26 cellular contexts compared by ENCODE assay signal in the genomic region with DNA sequence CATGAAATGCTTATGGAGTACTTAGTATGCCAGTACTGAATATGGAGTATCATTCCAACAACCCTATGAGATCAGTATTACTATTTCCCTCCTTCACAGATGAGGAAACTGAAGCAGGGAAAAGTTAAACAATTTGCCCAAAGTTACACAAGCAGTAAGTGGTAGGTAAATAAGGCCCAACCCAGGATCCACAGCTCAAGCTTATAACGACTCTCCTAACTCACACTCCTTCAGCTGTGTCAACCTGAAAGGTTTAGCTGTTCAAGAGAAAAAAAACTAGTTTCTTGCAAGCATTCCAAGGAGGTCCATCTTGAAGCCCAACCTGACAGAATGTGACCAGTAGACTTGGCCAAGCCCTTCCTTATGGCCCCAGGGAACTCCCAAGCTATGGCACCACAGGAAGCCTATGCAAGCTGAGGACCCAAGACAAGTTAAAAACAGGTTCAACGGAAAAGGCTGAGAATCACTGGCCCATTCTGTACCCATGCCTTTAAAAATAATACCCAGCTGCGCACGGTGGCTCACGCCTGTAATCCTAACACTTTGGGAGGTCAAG. TPM values are rescaled to one million over a fixed set of nuclear protein-coding genes. Genes with fewer than 3 reads are reported as not detected.
DNase-seq lines count a peak whose midpoint lies in the region; ATAC-seq, FAIRE-seq and TF ChIP-seq lines count a peak whose summit lies in the region.
"Had no signal": no experiment of that assay in that cellular context is flagged by ENCODE, and none has a peak within 500 bp of the region (broad histone marks: within the 10 kb centered on the region; RNA-seq: fewer than 3 reads in every experiment).

No MANE protein-coding gene starts in this region.

- H3K4me2 ChIP-seq in HepG2 (ENCODE audit: low read depth, low read length): no peak overlapping the region
- H3K4me2 ChIP-seq: KMS-11 had no signal

- H4K20me1 ChIP-seq in HepG2 (ENCODE audit: insufficient read depth, low read length): peaks cover 28% of the 10 kb centered on the region; the same call in 1 of the 2 replicates

- no peak for TF ChIP-seq CTCF in HepG2 (CRISPR knock-in tag; IDR thresholded peaks at IDR 0.05)
- TF ChIP-seq CTCF in osteocyte (IDR thresholded peaks at IDR 0.05): no peak

- in situ Hi-C loops in HepG2 (cut with HindIII; ENCODE audit: extremely low pct_ligation_motif_present, low pct_unique_long_range_greater_than_20kb): no loop called here

- H3K79me2 ChIP-seq in HepG2 (ENCODE audit: insufficient read depth, low read length): peaks cover 87% of the 10 kb centered on the region

- no peaks in the 10 kb centered on the region for H3K9me3 Mint-ChIP-seq in CD4-positive, CD25-positive, alpha-beta regulatory T cell
- H3K9me3 Mint-ChIP-seq in osteocyte (ENCODE audit: unreplicated experiment): no peaks in the 10 kb centered on the region
- H3K9me3 Mint-ChIP-seq: activated CD4-positive, alpha-beta memory T cell treated with anti-CD3 and anti-CD28 coated beads, Interleukin-2, amount 10 ng/mL, durations not matched to agents 7 days and 5 days; activated naive CD4-positive, alpha-beta T cell treated with anti-CD3 and anti-CD28 coated beads, Interleukin-2, amount 50 U/mL, for 24 hours; activated T-helper 2 cell treated with anti-CD3 and anti-CD28 coated beads, Interferon-gamma antibody, Interleukin-2, Interleukin-4, amounts not matched to agents 10 μg/mL and 5 μg/mL and 100 μg/mL, durations not matched to agents 14 hours and 24 hours and 36 hours; dendritic cell treated with granulocyte-macrophage colony-stimulating factor and Interleukin-4, amounts not matched to agents 40 ng/mL and 50 ng/mL, for 4 days; H9; stimulated activated naive CD8-positive, alpha-beta T cell treated with anti-CD3 and anti-CD28 coated beads, Interleukin-15, Interleukin-2, amounts not matched to agents 100 ng/mL and 50 ng/mL, for 24 hours; T-cell had no signal

- POLR2A ChIA-PET in HepG2 (lab: Yijun Ruan, JAX): interaction anchor here (1.2 to 1.3 kb wide), 2 partner anchors 11 to 335 kb away, joined by 3 read pairs; no protein-coding TSS in a partner anchor

- H3K4me3 ChIP-seq in CD4-positive, CD25-positive, alpha-beta regulatory T cell (ENCODE audit: low read depth, low read length): no peak overlapping the region
- H3K4me3 ChIP-seq in HepG2 (replicated peaks in 1 of 3; ENCODE audit: insufficient read depth in 1 of 3, low read depth in 2 of 3, low read length in 3 of 3): no peak overlapping the region
- H3K4me3 ChIP-seq: prostate gland, SJSA1 had no signal

- CTCF ChIA-PET in HepG2 (lab: Yijun Ruan, JAX; ENCODE audit: low intra/inter-chr PET ratio, low total read pairs): no interaction called here

- H2AFZ ChIP-seq in HepG2 (ENCODE audit: low read length): no peak overlapping the region

- peaks cover 13% of the 10 kb centered on the region for H3K36me3 ChIP-seq in CD4-positive, CD25-positive, alpha-beta regulatory T cell (ENCODE audit: control insufficient read depth, insufficient read depth, low read length)
- H3K36me3 ChIP-seq in HepG2 (replicated peaks in 1 of 2; ENCODE audit: control insufficient read depth in 1 of 2, insufficient read depth in 2 of 2, low read length in 2 of 2): peaks cover 0 to 15% of the 10 kb centered on the region in 2 experiments; a peak in 3 of 5 replicates
- H3K36me3 ChIP-seq: prostate gland had no signal

- no TSS peak for BruUV-seq in HepG2 (replicated peaks; lab: Mats Ljungman, UMichigan)

- WGBS in HepG2 (ENCODE audit: low lambda C conversion rate): 84% methylated on average over 5 of the region's 5 CpGs

- peak overlapping the region in 2 of 4 donors; percentile 1 to 17 for H3K4me3 Mint-ChIP-seq in CD4-positive, CD25-positive, alpha-beta regulatory T cell
- no peak overlapping the region for H3K4me3 Mint-ChIP-seq in T-helper 17 cell
- no peak overlapping the region for H3K4me3 Mint-ChIP-seq in osteocyte (ENCODE audit: unreplicated experiment)
- H3K4me3 Mint-ChIP-seq: activated CD4-positive, alpha-beta memory T cell treated with anti-CD3 and anti-CD28 coated beads, Interleukin-2, amount 10 ng/mL, durations not matched to agents 7 days and 5 days; activated naive CD4-positive, alpha-beta T cell treated with anti-CD3 and anti-CD28 coated beads, Interleukin-2, amount 50 U/mL, for 24 hours; dendritic cell treated with granulocyte-macrophage colony-stimulating factor and Interleukin-4, amounts not matched to agents 40 ng/mL and 50 ng/mL, for 4 days; H9; stimulated activated naive CD8-positive, alpha-beta T cell treated with anti-CD3 and anti-CD28 coated beads, Interleukin-15, Interleukin-2, amounts not matched to agents 100 ng/mL and 50 ng/mL, for 24 hours had no signal

- TF ChIP-seq POLR2A in HepG2 (IDR thresholded peaks at IDR 0.05; ENCODE audit: insufficient read depth in 1 of 2, low read depth in 2 of 2, low read length in 2 of 2): no peak

- no peak for DNase-seq in CD4-positive, CD25-positive, alpha-beta regulatory T cell
- no peak for DNase-seq in T-helper 17 cell
- DNase-seq in HepG2 (ENCODE audit: low spot score): peak; percentile 16
- DNase-seq in osteocyte (ENCODE audit: extremely low spot score, unreplicated experiment): no peak
- no peak for DNase-seq in EL
- DNase-seq in NCI-H510A treated with DMSO at 0.1 percent for 48 hours (lab: John Stamatoyannopoulos, UW): no peak
- no peak for DNase-seq in stimulated activated CD4-positive, alpha-beta T cell treated with anti-CD3 and anti-CD28 coated beads, Interleukin-4, amount 100 ng/mL, for 1 hour
- DNase-seq: activated CD4-positive, alpha-beta memory T cell treated with anti-CD3 and anti-CD28 coated beads, Interleukin-2, amount 10 ng/mL, durations not matched to agents 7 days and 5 days; activated CD8-positive, alpha-beta memory T cell treated with anti-CD3 and anti-CD28 coated beads, Interleukin-2, amount 50 U/mL, for 48 hours; anterior cingulate cortex; COR-L47; H9; NCI-H1417; NCI-H2029 treated with DMSO at 0.1 percent for 48 hours; NCI-H2227 treated with DMSO at 0.1 percent for 48 hours; stimulated activated CD4-positive, alpha-beta T cell treated with anti-CD3 and anti-CD28 coated beads, Interleukin-15, amount 100 ng/mL, for 24 hours; T-cell had no signal

- H3K4me1 ChIP-seq in CD4-positive, CD25-positive, alpha-beta regulatory T cell (ENCODE audit: control insufficient read depth, insufficient read depth, low read length, poor library complexity, severe bottlenecking): peaks cover 27% of the 10 kb centered on the region
- peaks cover 42% of the 10 kb centered on the region for H3K4me1 ChIP-seq in HepG2 (ENCODE audit: insufficient read depth, low read length)

- intact Hi-C loops in HepG2 (cut with micrococcal nuclease; ENCODE audit: unreplicated experiment): no loop called here

- H3K36me3 Mint-ChIP-seq in CD4-positive, CD25-positive, alpha-beta regulatory T cell: peaks cover 3% of the 10 kb centered on the region
- H3K36me3 Mint-ChIP-seq in T-helper 17 cell (ENCODE audit: low read depth): no peaks in the 10 kb centered on the region
- peaks cover 8% of the 10 kb centered on the region for H3K36me3 Mint-ChIP-seq in osteocyte (ENCODE audit: unreplicated experiment)

- TF ChIP-seq EP300 in HepG2 (IDR thresholded peaks at IDR 0.05; ENCODE audit: low read depth in 2 of 2, low read length in 2 of 2): no peak
- TF ChIP-seq EP300 in HepG2 (CRISPR knock-in tag; IDR thresholded peaks at IDR 0.05; ENCODE audit: borderline replicate concordance): no peak

- no peak overlapping the region for H3K9ac ChIP-seq in HepG2 (ENCODE audit: insufficient read depth, low read depth, low read length)
- H3K9ac ChIP-seq: KMS-11 had no signal

- H3K4me1 Mint-ChIP-seq in CD4-positive, CD25-positive, alpha-beta regulatory T cell: peaks cover 28 to 78% (median 52%) of the 10 kb centered on the region in 4 donors
- peaks cover 35% of the 10 kb centered on the region for H3K4me1 Mint-ChIP-seq in T-helper 17 cell
- peaks cover 37% of the 10 kb centered on the region for H3K4me1 Mint-ChIP-seq in osteocyte (ENCODE audit: unreplicated experiment)

- no peaks in the 10 kb centered on the region for H3K27me3 ChIP-seq in CD4-positive, CD25-positive, alpha-beta regulatory T cell (ENCODE audit: control insufficient read depth, insufficient read depth, low read length)
- no peaks in the 10 kb centered on the region for H3K27me3 ChIP-seq in HepG2 (ENCODE audit: control insufficient read depth in 1 of 2, insufficient read depth in 2 of 2, low read length in 2 of 2)
- H3K27me3 ChIP-seq: SJSA1 had no signal

- H3K27me3 Mint-ChIP-seq in CD4-positive, CD25-positive, alpha-beta regulatory T cell: no peaks in the 10 kb centered on the region
- H3K27me3 Mint-ChIP-seq in T-helper 17 cell (no peaks in the 10 kb centered on the region), osteocyte (ENCODE audit: unreplicated experiment) (no peaks in the 10 kb centered on the region)
- H3K27me3 Mint-ChIP-seq: activated CD4-positive, alpha-beta memory T cell treated with anti-CD3 and anti-CD28 coated beads, Interleukin-2, amount 10 ng/mL, durations not matched to agents 7 days and 5 days; activated naive CD4-positive, alpha-beta T cell treated with anti-CD3 and anti-CD28 coated beads, Interleukin-2, amount 50 U/mL, for 24 hours; dendritic cell treated with granulocyte-macrophage colony-stimulating factor and Interleukin-4, amounts not matched to agents 40 ng/mL and 50 ng/mL, for 4 days; stimulated activated naive CD8-positive, alpha-beta T cell treated with anti-CD3 and anti-CD28 coated beads, Interleukin-15, Interleukin-2, amounts not matched to agents 100 ng/mL and 50 ng/mL, for 24 hours; T-cell had no signal

- ATAC-seq in CD4-positive, CD25-positive, alpha-beta regulatory T cell (ENCODE audit: low read depth in 2 of 2): no peak
- no peak for ATAC-seq in T-helper 17 cell
- peak; percentile 34; the same call in 1 of the 3 replicates for ATAC-seq in HepG2
- ATAC-seq in HG03095 (IDR thresholded peaks at IDR 0.05; ENCODE audit: unreplicated experiment): no peak
- ATAC-seq: T-cell had no signal

- TF ChIP-seq RAD21 in HepG2 (CRISPR knock-in tag; IDR thresholded peaks at IDR 0.05): no peak

- H3K27ac ChIP-seq in CD4-positive, CD25-positive, alpha-beta regulatory T cell (ENCODE audit: insufficient read depth, low read length, poor library complexity, severe bottlenecking): no peak overlapping the region
- no peak overlapping the region for H3K27ac ChIP-seq in HepG2 (ENCODE audit: extremely low read length, insufficient read depth, low read length)
- H3K27ac ChIP-seq: KMS-11, prostate gland, SJSA1 had no signal

- FAIRE-seq in HepG2 (lab: Jason Lieb, UNC): no peak
- FAIRE-seq: endometrium had no signal

- no peaks in the 10 kb centered on the region for H3K9me3 ChIP-seq in CD4-positive, CD25-positive, alpha-beta regulatory T cell (ENCODE audit: control insufficient read depth in 2 of 2, low read length in 2 of 2)
- H3K9me3 ChIP-seq in T-helper 17 cell (ENCODE audit: control insufficient read depth, low read length, poor library complexity, severe bottlenecking) (no peaks in the 10 kb centered on the region), HepG2 (ENCODE audit: low read length) (no peaks in the 10 kb centered on the region)
- H3K9me3 ChIP-seq: prostate gland, SJSA1 had no signal

- H3K27ac Mint-ChIP-seq in CD4-positive, CD25-positive, alpha-beta regulatory T cell: peak overlapping the region in 2 of 3 donors; percentile 28 to 63
- peak overlapping the region; percentile 69 for H3K27ac Mint-ChIP-seq in T-helper 17 cell
- peak overlapping the region; percentile 14 for H3K27ac Mint-ChIP-seq in osteocyte (ENCODE audit: unreplicated experiment)
- H3K27ac Mint-ChIP-seq: activated CD4-positive, alpha-beta memory T cell treated with anti-CD3 and anti-CD28 coated beads, Interleukin-2, amount 10 ng/mL, durations not matched to agents 7 days and 5 days; activated naive CD4-positive, alpha-beta T cell treated with anti-CD3 and anti-CD28 coated beads, Interleukin-2, amount 50 U/mL, for 24 hours; activated T-helper 2 cell treated with anti-CD3 and anti-CD28 coated beads, Interferon-gamma antibody, Interleukin-2, Interleukin-4, amounts not matched to agents 10 μg/mL and 5 μg/mL and 100 μg/mL, durations not matched to agents 14 hours and 24 hours and 36 hours; dendritic cell treated with granulocyte-macrophage colony-stimulating factor and Interleukin-4, amounts not matched to agents 40 ng/mL and 50 ng/mL, for 4 days; stimulated activated naive CD8-positive, alpha-beta T cell treated with anti-CD3 and anti-CD28 coated beads, Interleukin-15, Interleukin-2, amounts not matched to agents 100 ng/mL and 50 ng/mL, for 24 hours; T-cell had no signal

RNA-seq across cellular contexts. Expression of gene CRK, which starts 6.5 kb away (rescaled TPM):
- total RNA-seq in CD4-positive, CD25-positive, alpha-beta regulatory T cell: 18.2 TPM
- polyA plus RNA-seq in CD4-positive, CD25-positive, alpha-beta regulatory T cell: 10 to 100 TPM; 15.3 to 33.0 (median 26.8) TPM
- 10 to 100 TPM; 14.8 to 17.4 TPM for total RNA-seq in T-helper 17 cell
- total RNA-seq in HepG2 (2016; rRNA removed; fragmentation: Illumina TruSeq; extraction: Trizol): 54.2 and 66.2 TPM in 2 replicates
- 6.4 and 7.7 TPM in 2 replicates for total RNA-seq in HepG2 (2016; cell fraction: cytosol; rRNA removed; fragmentation: Illumina TruSeq; extraction: Trizol; ENCODE audit: low read depth)
- 55.2 and 65.5 TPM in 2 replicates for total RNA-seq in HepG2 (2016; cell fraction: insoluble cytoplasmic fraction; rRNA removed; fragmentation: Illumina TruSeq; extraction: Trizol)
- 35.0 and 35.8 TPM in 2 replicates for total RNA-seq in HepG2 (2016; cell fraction: membrane; rRNA removed; fragmentation: Illumina TruSeq; extraction: Trizol)
- 21.6 and 23.7 TPM in 2 replicates for total RNA-seq in HepG2 (2016; cell fraction: nucleus; rRNA removed; fragmentation: Illumina TruSeq; extraction: Trizol)
- 42.3 and 47.4 TPM in 2 replicates for polyA plus RNA-seq in HepG2 (2011; rRNA removed)
- 32.4 and 45.6 TPM in 2 replicates for polyA plus RNA-seq in HepG2 (2011; cell fraction: cytosol; rRNA removed)
- 7.9 and 11.0 TPM in 2 replicates for polyA plus RNA-seq in HepG2 (2011; cell fraction: nucleus; rRNA removed)
- polyA plus RNA-seq in HepG2 (2012): 27.3 and 28.9 TPM in 2 replicates
- 3.5 and 3.6 TPM in 2 replicates for polyA plus RNA-seq in HepG2 (2016; cell fraction: cytosol; fragmentation: Illumina TruSeq; extraction: Trizol; ENCODE audit: low read depth)
- 56.6 and 59.0 TPM in 2 replicates for polyA plus RNA-seq in HepG2 (2016; cell fraction: insoluble cytoplasmic fraction; fragmentation: Illumina TruSeq; extraction: Trizol; ENCODE audit: low read depth)
- 19.4 and 19.8 TPM in 2 replicates for polyA plus RNA-seq in HepG2 (2016; cell fraction: membrane; fragmentation: Illumina TruSeq; extraction: Trizol; ENCODE audit: low read depth)
- polyA plus RNA-seq in HepG2 (2016; cell fraction: nucleus; fragmentation: Illumina TruSeq; extraction: Trizol; ENCODE audit: insufficient read depth, low read depth): 30.2 and 30.5 TPM in 2 replicates
- 31.9 and 49.0 TPM in 2 replicates for polyA minus RNA-seq in HepG2 (2011; rRNA and poly(A)+ RNA removed; ENCODE audit: low replicate concordance)
- polyA minus RNA-seq in HepG2 (2011; cell fraction: cytosol; rRNA and poly(A)+ RNA removed): 31.0 and 34.3 TPM in 2 replicates
- 13.8 and 19.4 TPM in 2 replicates for polyA minus RNA-seq in HepG2 (2011; cell fraction: nucleus; rRNA and poly(A)+ RNA removed)
- total RNA-seq in osteocyte: 55.8 and 57.1 TPM in 2 replicates

RNA-seq across cellular contexts. Expression of gene MYO1C, which starts 43.0 kb away (rescaled TPM):
- 33.7 TPM for total RNA-seq in CD4-positive, CD25-positive, alpha-beta regulatory T cell
- polyA plus RNA-seq in CD4-positive, CD25-positive, alpha-beta regulatory T cell: 10 to 100 TPM in 2 of 4 donors, 1 to 10 TPM in 2; 7.3 to 11.4 (median 9.6) TPM
- total RNA-seq in T-helper 17 cell (10 to 100 TPM; 29.5 to 43.1 TPM), HepG2 (2016; rRNA removed; fragmentation: Illumina TruSeq; extraction: Trizol) (22.7 and 27.9 TPM in 2 replicates), osteocyte (183 and 184 TPM in 2 replicates)
- 4.3 and 4.7 TPM in 2 replicates for total RNA-seq in HepG2 (2016; cell fraction: cytosol; rRNA removed; fragmentation: Illumina TruSeq; extraction: Trizol; ENCODE audit: low read depth)
- total RNA-seq in HepG2 (2016; cell fraction: insoluble cytoplasmic fraction; rRNA removed; fragmentation: Illumina TruSeq; extraction: Trizol): 22.1 and 22.8 TPM in 2 replicates
- 12.6 and 13.8 TPM in 2 replicates for total RNA-seq in HepG2 (2016; cell fraction: membrane; rRNA removed; fragmentation: Illumina TruSeq; extraction: Trizol)
- total RNA-seq in HepG2 (2016; cell fraction: nucleus; rRNA removed; fragmentation: Illumina TruSeq; extraction: Trizol): 16.9 TPM in 2 replicates
- polyA plus RNA-seq in HepG2 (2011; rRNA removed): 40.8 and 59.8 TPM in 2 replicates
- polyA plus RNA-seq in HepG2 (2011; cell fraction: cytosol; rRNA removed): 29.8 and 37.1 TPM in 2 replicates
- polyA plus RNA-seq in HepG2 (2011; cell fraction: nucleus; rRNA removed): 69.2 and 76.6 TPM in 2 replicates
- 26.4 and 32.7 TPM in 2 replicates for polyA plus RNA-seq in HepG2 (2012)
- polyA plus RNA-seq in HepG2 (2016; cell fraction: cytosol; fragmentation: Illumina TruSeq; extraction: Trizol; ENCODE audit: low read depth): 3.1 and 3.2 TPM in 2 replicates
- polyA plus RNA-seq in HepG2 (2016; cell fraction: insoluble cytoplasmic fraction; fragmentation: Illumina TruSeq; extraction: Trizol; ENCODE audit: low read depth): 24.4 and 30.4 TPM in 2 replicates
- 10.0 and 10.4 TPM in 2 replicates for polyA plus RNA-seq in HepG2 (2016; cell fraction: membrane; fragmentation: Illumina TruSeq; extraction: Trizol; ENCODE audit: low read depth)
- polyA plus RNA-seq in HepG2 (2016; cell fraction: nucleus; fragmentation: Illumina TruSeq; extraction: Trizol; ENCODE audit: insufficient read depth, low read depth): 33.4 and 38.4 TPM in 2 replicates
- polyA minus RNA-seq in HepG2 (2011; rRNA and poly(A)+ RNA removed; ENCODE audit: low replicate concordance): 118 and 247 TPM in 2 replicates
- 37.2 and 50.5 TPM in 2 replicates for polyA minus RNA-seq in HepG2 (2011; cell fraction: cytosol; rRNA and poly(A)+ RNA removed)
- 49.2 and 53.7 TPM in 2 replicates for polyA minus RNA-seq in HepG2 (2011; cell fraction: nucleus; rRNA and poly(A)+ RNA removed)

RNA-seq across cellular contexts. Expression of gene YWHAE, which starts 49.5 kb away (rescaled TPM):
- 136 TPM for total RNA-seq in CD4-positive, CD25-positive, alpha-beta regulatory T cell
- 10 to 100 TPM; 68.6 to 92.5 (median 82.5) TPM for polyA plus RNA-seq in CD4-positive, CD25-positive, alpha-beta regulatory T cell
- total RNA-seq in T-helper 17 cell (100 to 1,000 TPM; 142 to 146 TPM), HepG2 (2016; rRNA removed; fragmentation: Illumina TruSeq; extraction: Trizol) (256 and 504 TPM in 2 replicates), osteocyte (458 and 476 TPM in 2 replicates)
- 47.1 and 52.6 TPM in 2 replicates for total RNA-seq in HepG2 (2016; cell fraction: cytosol; rRNA removed; fragmentation: Illumina TruSeq; extraction: Trizol; ENCODE audit: low read depth)
- total RNA-seq in HepG2 (2016; cell fraction: insoluble cytoplasmic fraction; rRNA removed; fragmentation: Illumina TruSeq; extraction: Trizol): 277 and 538 TPM in 2 replicates
- total RNA-seq in HepG2 (2016; cell fraction: membrane; rRNA removed; fragmentation: Illumina TruSeq; extraction: Trizol): 139 and 150 TPM in 2 replicates
- total RNA-seq in HepG2 (2016; cell fraction: nucleus; rRNA removed; fragmentation: Illumina TruSeq; extraction: Trizol): 149 and 165 TPM in 2 replicates
- polyA plus RNA-seq in HepG2 (2011; rRNA removed): 249 and 335 TPM in 2 replicates
- 317 and 360 TPM in 2 replicates for polyA plus RNA-seq in HepG2 (2011; cell fraction: cytosol; rRNA removed)
- polyA plus RNA-seq in HepG2 (2011; cell fraction: nucleus; rRNA removed): 61.1 and 72.7 TPM in 2 replicates
- polyA plus RNA-seq in HepG2 (2012): 349 and 597 TPM in 2 replicates
- polyA plus RNA-seq in HepG2 (2016; cell fraction: cytosol; fragmentation: Illumina TruSeq; extraction: Trizol; ENCODE audit: low read depth): 53.7 and 53.8 TPM in 2 replicates
- polyA plus RNA-seq in HepG2 (2016; cell fraction: insoluble cytoplasmic fraction; fragmentation: Illumina TruSeq; extraction: Trizol; ENCODE audit: low read depth): 882 and 909 TPM in 2 replicates
- polyA plus RNA-seq in HepG2 (2016; cell fraction: membrane; fragmentation: Illumina TruSeq; extraction: Trizol; ENCODE audit: low read depth): 149 and 156 TPM in 2 replicates
- 279 and 293 TPM in 2 replicates for polyA plus RNA-seq in HepG2 (2016; cell fraction: nucleus; fragmentation: Illumina TruSeq; extraction: Trizol; ENCODE audit: insufficient read depth, low read depth)
- 266 and 357 TPM in 2 replicates for polyA minus RNA-seq in HepG2 (2011; rRNA and poly(A)+ RNA removed; ENCODE audit: low replicate concordance)
- polyA minus RNA-seq in HepG2 (2011; cell fraction: cytosol; rRNA and poly(A)+ RNA removed): 327 and 341 TPM in 2 replicates
- 88.1 and 126 TPM in 2 replicates for polyA minus RNA-seq in HepG2 (2011; cell fraction: nucleus; rRNA and poly(A)+ RNA removed)

Comparison
In these comparisons a context has a peak if more than half of its experiments do, and no peak if none do; other contexts are left out.
1. H3K27ac Mint-ChIP-seq: peak in every context shown above with its lines; median percentile 69 in T-helper 17 cell; 46 in CD4-positive, CD25-positive, alpha-beta regulatory T cell; 14 in osteocyte.